7 cellular contexts compared by ENCODE assay signal in genomic region chr20:45341939-45342862, GRCh38. TPM values are rescaled to one million over a fixed set of nuclear protein-coding genes. Genes with fewer than 3 reads are reported as not detected.
DNase-seq lines count a peak whose midpoint lies in the region; ATAC-seq and TF ChIP-seq lines count a peak whose summit lies in the region.

No MANE protein-coding gene starts in this region.

- CTCF ChIA-PET in CD4-positive, alpha-beta T cell (lab: Charles Lee), result interaction anchor here (0.7 kb wide), 1 partner anchor 1864 kb away, joined by 3 read pairs; no protein-coding TSS in a partner anchor

- peaks cover 84% of the 10 kb centered on the region for H3K4me1 Mint-ChIP-seq in activated T-helper 1 cell treated with anti-CD3 and anti-CD28 coated beads, Interleukin-12 subunit alpha, Interleukin-12 subunit beta, Interleukin-2, Interleukin-4 antibody, amounts not matched to agents 30 ng/mL and 10 ng/mL and 1 ng/mL, durations not matched to agents 14 hours and 24 hours and 36 hours (ENCODE audit: low read depth)
- peaks cover 2% of the 10 kb centered on the region for H3K4me1 Mint-ChIP-seq in CD4-positive, alpha-beta T cell (ENCODE audit: low read depth)

- H3K36me3 Mint-ChIP-seq in activated T-helper 1 cell treated with anti-CD3 and anti-CD28 coated beads, Interleukin-12 subunit alpha, Interleukin-12 subunit beta, Interleukin-2, Interleukin-4 antibody, amounts not matched to agents 30 ng/mL and 10 ng/mL and 1 ng/mL, durations not matched to agents 14 hours and 24 hours and 36 hours (ENCODE audit: low read depth), result peaks cover 47% of the 10 kb centered on the region
- no peaks in the 10 kb centered on the region for H3K36me3 Mint-ChIP-seq in CD4-positive, alpha-beta T cell (ENCODE audit: low read depth)

- DNase-seq in activated T-helper 1 cell treated with anti-CD3 and anti-CD28 coated beads, Interleukin-12 subunit alpha, Interleukin-12 subunit beta, Interleukin-2, Interleukin-4 antibody, amounts not matched to agents 30 ng/mL and 10 ng/mL and 1 ng/mL, durations not matched to agents 14 hours and 24 hours and 36 hours (ENCODE audit: low spot score), result no peak
- DNase-seq in heart left ventricle (peak; percentile 72 to 88 (median 79)), prostate gland (ENCODE audit: low spot score) (peak; percentile 86), NAMALWA (ENCODE audit: low spot score) (no peak), NCI-H524 treated with DMSO at 0.1 percent for 48 hours (lab: John Stamatoyannopoulos, UW) (no peak)
- DNase-seq in CD4-positive, alpha-beta T cell, result no peak

- H3K4me3 Mint-ChIP-seq in activated T-helper 1 cell treated with anti-CD3 and anti-CD28 coated beads, Interleukin-12 subunit alpha, Interleukin-12 subunit beta, Interleukin-2, Interleukin-4 antibody, amounts not matched to agents 30 ng/mL and 10 ng/mL and 1 ng/mL, durations not matched to agents 14 hours and 24 hours and 36 hours, result no peak overlapping the region
- no peak overlapping the region for H3K4me3 Mint-ChIP-seq in CD4-positive, alpha-beta T cell

- H3K9me3 Mint-ChIP-seq in activated T-helper 1 cell treated with anti-CD3 and anti-CD28 coated beads, Interleukin-12 subunit alpha, Interleukin-12 subunit beta, Interleukin-2, Interleukin-4 antibody, amounts not matched to agents 30 ng/mL and 10 ng/mL and 1 ng/mL, durations not matched to agents 14 hours and 24 hours and 36 hours, result no peaks in the 10 kb centered on the region
- H3K9me3 Mint-ChIP-seq in CD4-positive, alpha-beta T cell, result no peaks in the 10 kb centered on the region

- POLR2A ChIA-PET in CD4-positive, alpha-beta T cell (lab: Charles Lee), result no interaction called here

- H3K27ac ChIP-seq in HUES6 (ENCODE audit: low read depth, low read length) (peak overlapping the region; percentile 69), heart left ventricle (peak overlapping the region; percentile 84 to 97 (median 95)), prostate gland (peak overlapping the region; percentile 92 to 94)
- no peak overlapping the region for H3K27ac ChIP-seq in CD4-positive, alpha-beta T cell (ENCODE audit: low read depth, low read length)

- TF ChIP-seq POLR2A in heart left ventricle (IDR thresholded peaks at IDR 0.05) (peak in 1 of 2 donors; percentile 75), prostate gland (IDR thresholded peaks at IDR 0.05) (peak; percentile 70)

- 8 to 20% (median 14%) methylated on average over 15 to 16 of the region's 16 CpGs for WGBS in heart left ventricle, 4 donors
- 15% methylated on average over 16 of the region's 16 CpGs for WGBS in prostate gland

- H3K27ac Mint-ChIP-seq in activated T-helper 1 cell treated with anti-CD3 and anti-CD28 coated beads, Interleukin-12 subunit alpha, Interleukin-12 subunit beta, Interleukin-2, Interleukin-4 antibody, amounts not matched to agents 30 ng/mL and 10 ng/mL and 1 ng/mL, durations not matched to agents 14 hours and 24 hours and 36 hours, result peak overlapping the region; percentile 23
- no peak overlapping the region for H3K27ac Mint-ChIP-seq in CD4-positive, alpha-beta T cell

- no peak for TF ChIP-seq CTCF in heart left ventricle (IDR thresholded peaks at IDR 0.05)
- TF ChIP-seq CTCF in prostate gland (IDR thresholded peaks at IDR 0.05), result no peak
- no peak for TF ChIP-seq CTCF in CD4-positive, alpha-beta T cell (IDR thresholded peaks at IDR 0.05)

- H3K4me3 ChIP-seq in HUES6 (ENCODE audit: low read depth, low read length), result peak overlapping the region; percentile 50
- H3K4me3 ChIP-seq in heart left ventricle, result peak overlapping the region in 10 of 12 donors; percentile 3 to 70 (median 16)
- H3K4me3 ChIP-seq in prostate gland, result peak overlapping the region in 1 of 2 donors; percentile 18

- H3K4me1 ChIP-seq in HUES6 (ENCODE audit: control insufficient read depth, insufficient read depth, low read length), result peaks cover 95% of the 10 kb centered on the region
- peaks cover 8 to 99% (median 88%) of the 10 kb centered on the region in 12 donors for H3K4me1 ChIP-seq in heart left ventricle
- peaks cover 32% of the 10 kb centered on the region for H3K4me1 ChIP-seq in prostate gland (replicated peaks)

- H3K27me3 Mint-ChIP-seq in activated T-helper 1 cell treated with anti-CD3 and anti-CD28 coated beads, Interleukin-12 subunit alpha, Interleukin-12 subunit beta, Interleukin-2, Interleukin-4 antibody, amounts not matched to agents 30 ng/mL and 10 ng/mL and 1 ng/mL, durations not matched to agents 14 hours and 24 hours and 36 hours (ENCODE audit: insufficient read depth), result no peaks in the 10 kb centered on the region
- peaks cover 4% of the 10 kb centered on the region for H3K27me3 Mint-ChIP-seq in CD4-positive, alpha-beta T cell

- peak overlapping the region; percentile 63 for H3K9ac ChIP-seq in HUES6 (ENCODE audit: low read length)

- H3K9me3 ChIP-seq in HUES6 (ENCODE audit: control insufficient read depth, insufficient read depth, low read depth, low read length) (no peaks in the 10 kb centered on the region), heart left ventricle (no peaks in the 10 kb centered on the region), prostate gland (no peaks in the 10 kb centered on the region)
- H3K9me3 ChIP-seq in CD4-positive, alpha-beta T cell (ENCODE audit: control insufficient read depth, low read length), result no peaks in the 10 kb centered on the region

- ATAC-seq in heart left ventricle, result peak; percentile 74 to 84 (median 79)
- no peak for ATAC-seq in CD4-positive, alpha-beta T cell (ENCODE audit: poor library complexity)

- intact Hi-C loops in activated T-helper 1 cell treated with anti-CD3 and anti-CD28 coated beads, Interleukin-12 subunit alpha, Interleukin-12 subunit beta, Interleukin-2, Interleukin-4 antibody, amounts not matched to agents 30 ng/mL and 10 ng/mL and 1 ng/mL, durations not matched to agents 14 hours and 24 hours and 36 hours (cut with micrococcal nuclease), result no loop called here
- intact Hi-C loops in heart left ventricle (cut with DNase I) (loop anchor here in 3 of 10 donors (2.0 to 10.0 kb wide), 3 partner anchors 17 to 453 kb away; partner anchors contain the start of genes DBNDD2 (in 1 of the 3), DNTTIP1 (in 1 of the 3) and WFDC3 (in 1 of the 3)), prostate gland (cut with DNase I) (no loop called here)
- intact Hi-C loops in CD4-positive, alpha-beta T cell (cut with DNase I, micrococcal nuclease), result no loop called here

- no peaks in the 10 kb centered on the region for H3K27me3 ChIP-seq in HUES6 (ENCODE audit: control insufficient read depth, insufficient read depth, low read length)
- H3K27me3 ChIP-seq in heart left ventricle, result no peaks in the 10 kb centered on the region
- no peaks in the 10 kb centered on the region for H3K27me3 ChIP-seq in prostate gland (replicated peaks; ENCODE audit: insufficient read depth)
- H3K27me3 ChIP-seq in CD4-positive, alpha-beta T cell (ENCODE audit: control insufficient read depth, insufficient read depth, low read length), result no peaks in the 10 kb centered on the region

- H3K36me3 ChIP-seq in HUES6 (ENCODE audit: control insufficient read depth, insufficient read depth, low read length) (0 out of 2 replicates have a peak, but pooled peaks cover 6% of the 10 kb centered on the region), heart left ventricle (no peaks in the 10 kb centered on the region), prostate gland (no peaks in the 10 kb centered on the region)

RNA-seq across cellular contexts. Expression of gene SDC4, which starts 6.0 kb away (rescaled TPM):
- 220 and 222 TPM in 2 replicates for total RNA-seq in activated T-helper 1 cell treated with anti-CD3 and anti-CD28 coated beads, Interleukin-12 subunit alpha, Interleukin-12 subunit beta, Interleukin-2, Interleukin-4 antibody, amounts not matched to agents 30 ng/mL and 10 ng/mL and 1 ng/mL, durations not matched to agents 14 hours and 24 hours and 36 hours
- total RNA-seq in heart left ventricle, result 100 to 1,000 TPM in 2 of 9 donors, 10 to 100 TPM in 7; 62.1 to 140 (median 94.1) TPM
- polyA plus RNA-seq in heart left ventricle, result 100 to 1,000 TPM in 1 of 2 donors, 10 to 100 TPM in 1; 44.3 to 139 TPM
- total RNA-seq in prostate gland, result 100 to 1,000 TPM; 123 to 266 TPM
- 1 to 10 TPM; 1.0 to 1.1 TPM for total RNA-seq in CD4-positive, alpha-beta T cell

RNA-seq across cellular contexts. Expression of gene SYS1, which starts 20.8 kb away (rescaled TPM):
- total RNA-seq in activated T-helper 1 cell treated with anti-CD3 and anti-CD28 coated beads, Interleukin-12 subunit alpha, Interleukin-12 subunit beta, Interleukin-2, Interleukin-4 antibody, amounts not matched to agents 30 ng/mL and 10 ng/mL and 1 ng/mL, durations not matched to agents 14 hours and 24 hours and 36 hours, result 25.6 and 26.4 TPM in 2 replicates
- total RNA-seq in heart left ventricle, result 10 to 100 TPM; 16.4 to 54.0 (median 23.0) TPM
- 10 to 100 TPM; 12.6 to 68.8 TPM for polyA plus RNA-seq in heart left ventricle
- 10 to 100 TPM; 29.3 to 57.4 TPM for total RNA-seq in prostate gland
- 100 to 1,000 TPM in 1 of 2 experiments, 10 to 100 TPM in 1; 94.8 to 107 TPM for total RNA-seq in CD4-positive, alpha-beta T cell

RNA-seq across cellular contexts. Expression of gene MATN4, which starts 34.1 kb away (rescaled TPM):
- total RNA-seq in activated T-helper 1 cell treated with anti-CD3 and anti-CD28 coated beads, Interleukin-12 subunit alpha, Interleukin-12 subunit beta, Interleukin-2, Interleukin-4 antibody, amounts not matched to agents 30 ng/mL and 10 ng/mL and 1 ng/mL, durations not matched to agents 14 hours and 24 hours and 36 hours, result 2.0 and 2.1 TPM in 2 replicates
- total RNA-seq in heart left ventricle, result not detected
- polyA plus RNA-seq in heart left ventricle, result not detected
- under 1 TPM in 1 of 2 donors, not detected in 1; 0.34 TPM for total RNA-seq in prostate gland
- not detected for total RNA-seq in CD4-positive, alpha-beta T cell

RNA-seq across cellular contexts. Expression of gene RBPJL, which starts 35.6 kb away (rescaled TPM):
- 0.18 TPM in 1 of 2 replicates, not detected in the other for total RNA-seq in activated T-helper 1 cell treated with anti-CD3 and anti-CD28 coated beads, Interleukin-12 subunit alpha, Interleukin-12 subunit beta, Interleukin-2, Interleukin-4 antibody, amounts not matched to agents 30 ng/mL and 10 ng/mL and 1 ng/mL, durations not matched to agents 14 hours and 24 hours and 36 hours
- not detected for total RNA-seq in heart left ventricle
- not detected for polyA plus RNA-seq in heart left ventricle
- total RNA-seq in prostate gland, result not detected
- not detected for total RNA-seq in CD4-positive, alpha-beta T cell

RNA-seq across cellular contexts. Expression of gene TP53TG5, which starts 35.9 kb away (rescaled TPM):
- 0.07 and 0.08 TPM in 2 replicates for total RNA-seq in activated T-helper 1 cell treated with anti-CD3 and anti-CD28 coated beads, Interleukin-12 subunit alpha, Interleukin-12 subunit beta, Interleukin-2, Interleukin-4 antibody, amounts not matched to agents 30 ng/mL and 10 ng/mL and 1 ng/mL, durations not matched to agents 14 hours and 24 hours and 36 hours
- 1 to 10 TPM in 2 of 9 donors, under 1 TPM in 5, not detected in 2; 0.32 to 3.2 (median 0.76) TPM for total RNA-seq in heart left ventricle
- polyA plus RNA-seq in heart left ventricle, result 1 to 10 TPM in 1 of 2 donors, under 1 TPM in 1; 0.40 to 1.5 TPM
- total RNA-seq in prostate gland, result under 1 TPM in 1 of 2 donors, not detected in 1; 0.51 TPM
- total RNA-seq in CD4-positive, alpha-beta T cell, result under 1 TPM in 1 of 2 experiments, not detected in 1; 0.36 TPM

Comparison
In these comparisons a context has a peak if more than half of its experiments do, and no peak if none do; other contexts are left out.
1. DNase-seq: peak in heart left ventricle (5 of 5) and prostate gland (single experiment); none in activated T-helper 1 cell treated with anti-CD3 and anti-CD28 coated beads, Interleukin-12 subunit alpha, Interleukin-12 subunit beta, Interleukin-2, Interleukin-4 antibody, amounts not matched to agents 30 ng/mL and 10 ng/mL and 1 ng/mL, durations not matched to agents 14 hours and 24 hours and 36 hours (single experiment), NAMALWA (single experiment), NCI-H524 treated with DMSO at 0.1 percent for 48 hours (single experiment) and CD4-positive, alpha-beta T cell (0 of 10).
2. RNA of gene SDC4, which starts 6.0 kb away (total RNA-seq): 123 to 266 TPM in prostate gland, 220 to 222 TPM in activated T-helper 1 cell treated with anti-CD3 and anti-CD28 coated beads, Interleukin-12 subunit alpha, Interleukin-12 subunit beta, Interleukin-2, Interleukin-4 antibody, amounts not matched to agents 30 ng/mL and 10 ng/mL and 1 ng/mL, durations not matched to agents 14 hours and 24 hours and 36 hours and 62.1 to 140 TPM in heart left ventricle; 1.0 to 1.1 TPM in CD4-positive, alpha-beta T cell; every median in the first group is over 10 times any median in the second.